In the genomic region with DNA sequence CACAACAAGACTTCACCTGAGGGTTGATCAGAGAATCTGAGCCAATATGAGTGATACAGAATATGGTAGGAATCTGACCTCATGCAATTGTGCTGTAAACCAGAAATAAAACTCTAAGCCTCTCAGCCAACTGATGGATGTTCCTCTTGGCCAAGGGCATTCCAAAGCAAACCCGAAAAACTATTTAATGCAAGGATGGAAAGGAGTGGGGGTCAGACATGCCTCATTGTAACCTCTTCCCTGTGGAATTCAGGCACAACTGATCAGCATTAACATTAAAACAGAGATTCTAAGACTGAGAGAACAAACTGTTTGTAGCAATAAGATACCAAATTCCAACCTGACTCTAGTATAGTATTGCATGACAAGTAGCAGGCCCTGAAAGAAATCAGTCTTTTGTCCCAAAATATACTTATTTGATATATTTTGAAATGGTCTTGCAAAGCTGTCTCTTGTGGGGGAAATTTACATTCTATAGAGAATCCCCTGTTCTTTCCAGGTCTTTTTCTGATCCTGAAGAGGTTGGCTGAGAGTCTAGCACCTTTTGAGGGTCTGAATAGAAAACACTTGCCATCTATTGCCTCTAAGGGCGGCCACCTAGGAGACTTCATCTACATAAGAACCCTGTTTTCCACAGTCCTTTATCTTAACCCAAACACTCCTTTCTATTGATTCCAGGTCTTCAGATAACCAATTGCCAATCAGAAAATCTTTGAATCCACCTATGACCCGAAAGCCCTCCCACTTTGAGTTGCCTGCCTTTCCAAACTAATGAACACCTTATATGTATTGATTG, we compare ENCODE assay signal across 31 cellular contexts.
"Had no signal": no experiment of that assay in that cellular context is flagged by ENCODE, and none has a peak within 500 bp of the region (broad histone marks: within the 10 kb centered on the region; RNA-seq: fewer than 3 reads in every experiment).

No MANE protein-coding gene starts in this region.

- ATAC-seq: activated CD8-positive, alpha-beta T cell treated with anti-CD3 and anti-CD28 coated beads for 36 hours; activated T-cell treated with anti-CD3 and anti-CD28 coated beads, Interleukin-2, amount 50 U/mL, for 72 hours; activated T-helper 17 cell treated with anti-CD3 and anti-CD28 coated beads, Interleukin-2, amount 50 U/mL, for 72 hours; body of pancreas; PC-3 had no signal

- H3K9me3 ChIP-seq: body of pancreas, breast epithelium, Peyer's patch, SJSA1, SK-N-SH had no signal

- H3K36me3 ChIP-seq: breast epithelium, Peyer's patch, SJSA1 had no signal

- H3K27me3 ChIP-seq: body of pancreas, breast epithelium, Peyer's patch, SJSA1 had no signal

- H3K4me3 ChIP-seq: body of pancreas, breast epithelium, Peyer's patch, SJSA1 had no signal

- H3K9me3 Mint-ChIP-seq: activated CD4-positive, alpha-beta T cell treated with anti-CD3 and anti-CD28 coated beads, Interleukin-2, amount 10 ng/mL, durations not matched to agents 24 days and 14 days; activated CD8-positive, alpha-beta T cell treated with anti-CD3 and anti-CD28 coated beads for 36 hours; activated naive CD4-positive, alpha-beta T cell treated with anti-CD3 and anti-CD28 coated beads, Interleukin-2, amount 50 U/mL, for 24 hours; activated naive CD8-positive, alpha-beta T cell treated with anti-CD3 and anti-CD28 coated beads, Interleukin-2, amount 10 ng/mL, durations not matched to agents 7 days and 5 days; activated T-cell treated with anti-CD3 and anti-CD28 coated beads, Interleukin-2, amount 50 U/mL, for 72 hours; activated T-helper 17 cell treated with anti-CD3 and anti-CD28 coated beads, Interleukin-2, amount 50 U/mL, for 72 hours had no signal

- DNase-seq: activated CD4-positive, alpha-beta T cell treated with anti-CD3 and anti-CD28 coated beads, Interleukin-2, amount 10 ng/mL, durations not matched to agents 24 days and 14 days; activated CD4-positive, alpha-beta T cell treated with anti-CD3 and anti-CD28 coated beads, Interleukin-2, amount 50 U/mL, for 4 hours; activated CD4-positive, CD25-positive, alpha-beta regulatory T cell; activated CD8-positive, alpha-beta T cell treated with anti-CD3 and anti-CD28 coated beads for 36 hours; activated effector memory CD4-positive, alpha-beta T cell treated with anti-CD3 and anti-CD28 coated beads, Interleukin-2, amount 50 U/mL, for 16 hours; activated naive CD4-positive, alpha-beta T cell treated with Interleukin-2 at 50 U/mL for 16 hours; activated naive CD8-positive, alpha-beta T cell treated with anti-CD3 and anti-CD28 coated beads, Interleukin-2, amount 10 ng/mL, durations not matched to agents 7 days and 5 days; activated T-cell treated with anti-CD3 and anti-CD28 coated beads, Interleukin-2, amount 50 U/mL, for 1 hour; activated T-cell treated with anti-CD3 and anti-CD28 coated beads, Interleukin-2, amount 50 U/mL, for 72 hours; amygdala; body of pancreas; Karpas-422; NCI-H1092; NCI-H1436 treated with DMSO at 0.1 percent for 48 hours; NCI-H1694 treated with DMSO at 0.1 percent for 48 hours; NCI-H2029; NCI-H345; NCI-H524 treated with DMSO at 0.1 percent for 48 hours; PC-3; Peyer's patch; RPMI8226; SHP77 treated with DMSO at 0.1 percent for 48 hours; SK-N-SH; T-helper 1 cell; T-helper 2 cell; T-helper 9 cell had no signal

- H3K27me3 Mint-ChIP-seq: activated CD4-positive, alpha-beta T cell treated with anti-CD3 and anti-CD28 coated beads, Interleukin-2, amount 10 ng/mL, durations not matched to agents 24 days and 14 days; activated naive CD8-positive, alpha-beta T cell treated with anti-CD3 and anti-CD28 coated beads, Interleukin-2, amount 10 ng/mL, durations not matched to agents 7 days and 5 days; activated T-helper 17 cell treated with anti-CD3 and anti-CD28 coated beads, Interleukin-2, amount 50 U/mL, for 72 hours had no signal

- H3K9ac ChIP-seq: SK-N-SH had no signal

- H3K4me3 Mint-ChIP-seq: activated CD4-positive, alpha-beta T cell treated with anti-CD3 and anti-CD28 coated beads, Interleukin-2, amount 10 ng/mL, durations not matched to agents 24 days and 14 days; activated CD8-positive, alpha-beta T cell treated with anti-CD3 and anti-CD28 coated beads for 36 hours; activated naive CD4-positive, alpha-beta T cell treated with anti-CD3 and anti-CD28 coated beads, Interleukin-2, amount 50 U/mL, for 24 hours; activated naive CD8-positive, alpha-beta T cell treated with anti-CD3 and anti-CD28 coated beads, Interleukin-2, amount 10 ng/mL, durations not matched to agents 7 days and 5 days; activated T-cell treated with anti-CD3 and anti-CD28 coated beads, Interleukin-2, amount 50 U/mL, for 72 hours; activated T-helper 17 cell treated with anti-CD3 and anti-CD28 coated beads, Interleukin-2, amount 50 U/mL, for 72 hours had no signal

- H3K4me1 Mint-ChIP-seq: activated CD4-positive, alpha-beta T cell treated with anti-CD3 and anti-CD28 coated beads, Interleukin-2, amount 10 ng/mL, durations not matched to agents 24 days and 14 days; activated naive CD4-positive, alpha-beta T cell treated with anti-CD3 and anti-CD28 coated beads, Interleukin-2, amount 50 U/mL, for 24 hours; activated naive CD8-positive, alpha-beta T cell treated with anti-CD3 and anti-CD28 coated beads, Interleukin-2, amount 10 ng/mL, durations not matched to agents 7 days and 5 days; activated T-helper 17 cell treated with anti-CD3 and anti-CD28 coated beads, Interleukin-2, amount 50 U/mL, for 72 hours had no signal

- H3K27ac Mint-ChIP-seq: activated CD4-positive, alpha-beta T cell treated with anti-CD3 and anti-CD28 coated beads, Interleukin-2, amount 10 ng/mL, durations not matched to agents 24 days and 14 days; activated CD8-positive, alpha-beta T cell treated with anti-CD3 and anti-CD28 coated beads for 36 hours; activated naive CD4-positive, alpha-beta T cell treated with anti-CD3 and anti-CD28 coated beads, Interleukin-2, amount 50 U/mL, for 24 hours; activated naive CD8-positive, alpha-beta T cell treated with anti-CD3 and anti-CD28 coated beads, Interleukin-2, amount 10 ng/mL, durations not matched to agents 7 days and 5 days; activated T-cell treated with anti-CD3 and anti-CD28 coated beads, Interleukin-2, amount 50 U/mL, for 72 hours; activated T-helper 17 cell treated with anti-CD3 and anti-CD28 coated beads, Interleukin-2, amount 50 U/mL, for 72 hours had no signal

- H3K4me1 ChIP-seq: body of pancreas, breast epithelium, Peyer's patch, SJSA1 had no signal

- H3K27ac ChIP-seq: body of pancreas, breast epithelium, Peyer's patch, SJSA1, VCaP had no signal

- H3K36me3 Mint-ChIP-seq: activated naive CD4-positive, alpha-beta T cell treated with anti-CD3 and anti-CD28 coated beads, Interleukin-2, amount 50 U/mL, for 24 hours; activated naive CD8-positive, alpha-beta T cell treated with anti-CD3 and anti-CD28 coated beads, Interleukin-2, amount 10 ng/mL, durations not matched to agents 7 days and 5 days had no signal
